ENCODE assay signal across 8 cellular contexts in the genomic region with DNA sequence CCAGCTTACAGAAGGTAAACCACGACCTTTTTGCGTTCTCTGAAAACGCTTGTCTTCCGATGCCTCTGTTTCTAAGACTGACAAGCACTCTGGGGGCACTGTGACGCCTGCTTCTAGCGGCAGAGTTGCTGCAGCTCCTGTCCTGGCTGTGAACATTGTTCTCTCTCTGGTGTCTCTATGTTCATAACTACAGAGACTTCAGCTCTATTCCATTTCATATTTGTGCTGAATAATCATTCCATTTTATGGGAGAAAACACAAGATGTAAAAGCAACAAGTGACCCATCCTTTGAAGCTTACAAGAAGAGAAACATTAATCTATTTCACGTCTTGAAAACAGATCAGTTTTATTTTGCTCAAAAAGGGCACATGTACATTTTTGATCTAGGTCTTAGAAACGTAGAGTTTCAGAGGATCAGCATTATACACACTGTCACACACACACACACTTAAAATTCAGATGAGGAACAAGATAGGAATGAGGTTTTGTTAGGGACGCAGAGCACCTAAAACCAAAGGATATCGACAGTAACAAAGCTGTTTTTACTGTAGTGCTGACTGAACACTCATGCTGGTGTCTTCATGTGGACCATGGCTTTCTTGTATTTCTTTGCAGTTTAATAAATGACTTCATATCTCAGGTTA. TPM values are rescaled to one million over a fixed set of nuclear protein-coding genes. Genes with fewer than 3 reads are reported as not detected.
DNase-seq lines count a peak whose midpoint lies in the region; ATAC-seq and TF ChIP-seq lines count a peak whose summit lies in the region.

No MANE protein-coding gene starts in this region.

- no peaks in the 10 kb centered on the region for H3K27me3 Mint-ChIP-seq in CD4-positive, alpha-beta T cell

- DNase-seq in CD4-positive, alpha-beta T cell: peak in 9 of 10 experiments; percentile 59 to 83 (median 73)
- peak in 3 of 5 donors; percentile 52 to 86 (median 59) for DNase-seq in T-helper 1 cell
- DNase-seq in effector CD4-positive, alpha-beta T cell: peak; percentile 63
- no peak for DNase-seq in right atrium auricular region (ENCODE audit: low spot score)
- DNase-seq in Right ventricle myocardium superior: no peak
- no peak for DNase-seq in sciatic nerve (ENCODE audit: low spot score)
- no peak for DNase-seq in A673 (ENCODE audit: low spot score)

- no peak overlapping the region for H3K27ac Mint-ChIP-seq in CD4-positive, alpha-beta T cell

- peak overlapping the region; percentile 93 for H3K27ac ChIP-seq in CD4-positive, alpha-beta T cell (ENCODE audit: low read depth, low read length)
- H3K27ac ChIP-seq in right atrium auricular region: no peak overlapping the region
- no peak overlapping the region for H3K27ac ChIP-seq in A673 (ENCODE audit: low read depth, low read length, poor library complexity, severe bottlenecking)

- H3K36me3 ChIP-seq in right atrium auricular region (no peaks in the 10 kb centered on the region), A673 (ENCODE audit: insufficient read depth, low read length, poor library complexity, severe bottlenecking) (no peaks in the 10 kb centered on the region)

- H3K9me3 Mint-ChIP-seq in CD4-positive, alpha-beta T cell: no peaks in the 10 kb centered on the region

- no peak for TF ChIP-seq CTCF in CD4-positive, alpha-beta T cell (IDR thresholded peaks at IDR 0.05)
- no peak for TF ChIP-seq CTCF in right atrium auricular region (IDR thresholded peaks at IDR 0.05)
- TF ChIP-seq CTCF in A673 (conservative IDR thresholded peaks at IDR 0.05; ENCODE audit: low read depth, low read length): no peak

- no peaks in the 10 kb centered on the region for H3K9me3 ChIP-seq in CD4-positive, alpha-beta T cell (ENCODE audit: control insufficient read depth, low read length)
- H3K9me3 ChIP-seq in right atrium auricular region: no peaks in the 10 kb centered on the region
- H3K9me3 ChIP-seq in A673 (ENCODE audit: low read depth, low read length, poor library complexity, severe bottlenecking): no peaks in the 10 kb centered on the region

- H3K4me3 ChIP-seq in right atrium auricular region (no peak overlapping the region), A673 (ENCODE audit: low read depth, low read length, poor library complexity, severe bottlenecking) (no peak overlapping the region)

- no peaks in the 10 kb centered on the region for H3K27me3 ChIP-seq in CD4-positive, alpha-beta T cell (ENCODE audit: control insufficient read depth, insufficient read depth, low read length)
- peaks cover 3 to 7% of the 10 kb centered on the region in 2 donors for H3K27me3 ChIP-seq in right atrium auricular region
- H3K27me3 ChIP-seq in A673 (replicated peaks; ENCODE audit: insufficient read depth, low read depth, low read length, poor library complexity): peaks cover 37% of the 10 kb centered on the region

- H3K4me1 Mint-ChIP-seq in CD4-positive, alpha-beta T cell (ENCODE audit: low read depth): peaks cover 62% of the 10 kb centered on the region

- CTCF ChIA-PET in CD4-positive, alpha-beta T cell (lab: Charles Lee): interaction anchor here (0.7 to 8.4 kb wide), 18 partner anchors 11 to 215 kb away, joined by 3 to 70 read pairs (median 5); no protein-coding TSS in a partner anchor
- CTCF ChIA-PET in A673 (lab: Charles Lee): no interaction called here

- intact Hi-C loops in CD4-positive, alpha-beta T cell (cut with DNase I, micrococcal nuclease): loop anchor here (1.0 to 2.0 kb wide), 8 partner anchors 8 to 159 kb away; no protein-coding TSS in a partner anchor
- intact Hi-C loops in Right ventricle myocardium superior (cut with DNase I) (no loop called here), sciatic nerve (cut with DNase I) (no loop called here), A673 (cut with micrococcal nuclease; ENCODE audit: unreplicated experiment) (no loop called here)

- peak overlapping the region; percentile 100 for H3K4me3 Mint-ChIP-seq in CD4-positive, alpha-beta T cell

- no TSS peak for BruUV-seq in A673 (replicated peaks; lab: Mats Ljungman, UMichigan)

- H3K4me1 ChIP-seq in right atrium auricular region: no peaks in the 10 kb centered on the region
- peaks cover 7% of the 10 kb centered on the region for H3K4me1 ChIP-seq in A673 (ENCODE audit: insufficient read depth, low read length, poor library complexity, severe bottlenecking)

- H3K36me3 Mint-ChIP-seq in CD4-positive, alpha-beta T cell (ENCODE audit: low read depth): peaks cover 74% of the 10 kb centered on the region

- POLR2A ChIA-PET in CD4-positive, alpha-beta T cell (lab: Charles Lee): interaction anchor here (0.7 to 32.3 kb wide), 19 partner anchors 11 to 159 kb away, joined by 3 to 2111 read pairs (median 5); partner anchors contain the start of gene FIGNL1
- POLR2A ChIA-PET in A673 (lab: Charles Lee; ENCODE audit: low non-redundant PET): no interaction called here

- peak; percentile 58 for ATAC-seq in CD4-positive, alpha-beta T cell (ENCODE audit: poor library complexity)
- ATAC-seq in GM21529 (IDR thresholded peaks at IDR 0.05; ENCODE audit: unreplicated experiment) (peak; percentile 25), Right ventricle myocardium superior (ENCODE audit: poor library complexity) (no peak), sciatic nerve (no peak)

RNA-seq across cellular contexts. Expression of gene IKZF1, which starts 3.0 kb away (rescaled TPM):
- 100 to 1,000 TPM; 297 to 300 TPM for total RNA-seq in CD4-positive, alpha-beta T cell
- total RNA-seq in right atrium auricular region (1 to 10 TPM; 1.7 to 9.7 TPM), Right ventricle myocardium superior (2.4 TPM), sciatic nerve (20.1 TPM), A673 (2021) (3.7 and 4.2 TPM in 2 replicates)

Comparison
In these comparisons a context has a peak if more than half of its experiments do, and no peak if none do; other contexts are left out.
1. ATAC-seq: peak in CD4-positive, alpha-beta T cell (single experiment) and GM21529 (single experiment); none in Right ventricle myocardium superior (single experiment) and sciatic nerve (single experiment).
2. DNase-seq: peak in CD4-positive, alpha-beta T cell (9 of 10), T-helper 1 cell (3 of 5) and effector CD4-positive, alpha-beta T cell (single experiment); none in right atrium auricular region (single experiment), Right ventricle myocardium superior (single experiment), sciatic nerve (single experiment) and A673 (single experiment).
3. RNA of gene IKZF1, which starts 3.0 kb away (total RNA-seq): 297 to 300 TPM in CD4-positive, alpha-beta T cell; 20.1 TPM in sciatic nerve (single experiment), 1.7 to 9.7 TPM in right atrium auricular region, 3.7 to 4.2 TPM in A673 and 2.4 TPM in Right ventricle myocardium superior (single experiment); every median in the first group is over 10 times any median in the second.
4. intact Hi-C loops: an anchor here in CD4-positive, alpha-beta T cell (1.0 to 2.0 kb wide); none called in Right ventricle myocardium superior, sciatic nerve and A673.